In genomic region chr17:82238562-82239201, GRCh38 we compare ENCODE assay signal across 1 cellular context.
TF ChIP-seq lines count a peak whose summit lies in the region.

No MANE protein-coding gene starts in this region.

TF ChIP-seq in HepG2, 621 proteins besides CTCF, POLR2A, EP300 and RAD21 (continued from another document and continues in another):
- TF ChIP-seq ZNF367 (CRISPR knock-in tag; IDR thresholded peaks at IDR 0.05; ENCODE audit: borderline replicate concordance) (no peak), ZNF160 (CRISPR knock-in tag; IDR thresholded peaks at IDR 0.05) (no peak), GLI4 (CRISPR knock-in tag; IDR thresholded peaks at IDR 0.05; ENCODE audit: borderline replicate concordance) (no peak), POLR2G (IDR thresholded peaks at IDR 0.05; ENCODE audit: low read depth, low read length) (0 out of 2 replicates have a peak, but pooled peaks have one; percentile 18), WIZ (CRISPR knock-in tag; IDR thresholded peaks at IDR 0.05) (no peak), ZNF563 (CRISPR knock-in tag; IDR thresholded peaks at IDR 0.05) (0 out of 2 replicates have a peak, but pooled peaks have one; percentile 10), ZFP1 (CRISPR knock-in tag; IDR thresholded peaks at IDR 0.05) (no peak), UBTF (CRISPR knock-in tag; IDR thresholded peaks at IDR 0.05) (no peak), ZBTB7B (CRISPR knock-in tag; IDR thresholded peaks at IDR 0.05) (no peak), ZFP62 (CRISPR knock-in tag; IDR thresholded peaks at IDR 0.05) (no peak), ZNF839 (CRISPR knock-in tag; IDR thresholded peaks at IDR 0.05; ENCODE audit: borderline replicate concordance) (0 out of 2 replicates have a peak, but pooled peaks have one; percentile 43), SRSF1 (optimal IDR thresholded peaks at IDR 0.05; ENCODE audit: low read depth, low read length) (peak; percentile 12), ZNF543 (CRISPR knock-in tag; IDR thresholded peaks at IDR 0.05) (no peak), ELK4 (CRISPR knock-in tag; IDR thresholded peaks at IDR 0.05; ENCODE audit: borderline replicate concordance) (no peak), ETS1 (CRISPR knock-in tag; IDR thresholded peaks at IDR 0.05) (no peak), ZNF552 (CRISPR knock-in tag; IDR thresholded peaks at IDR 0.05; ENCODE audit: borderline replicate concordance) (no peak), ZNF275 (CRISPR knock-in tag; IDR thresholded peaks at IDR 0.05; ENCODE audit: borderline replicate concordance) (no peak), BCL6 (CRISPR knock-in tag; IDR thresholded peaks at IDR 0.05) (no peak), ZNF720 (CRISPR knock-in tag; IDR thresholded peaks at IDR 0.05) (0 out of 2 replicates have a peak, but pooled peaks have one; percentile 35), ZNF749 (CRISPR knock-in tag; IDR thresholded peaks at IDR 0.05; ENCODE audit: borderline replicate concordance) (0 out of 2 replicates have a peak, but pooled peaks have one; percentile 33), RXRA (CRISPR knock-in tag; IDR thresholded peaks at IDR 0.05) (peak; percentile 8; the same call in 1 of the 2 replicates), TRAFD1 (CRISPR knock-in tag; IDR thresholded peaks at IDR 0.05; ENCODE audit: borderline replicate concordance) (no peak), SAFB2 (CRISPR knock-in tag; IDR thresholded peaks at IDR 0.05; ENCODE audit: borderline replicate concordance, low read depth) (0 out of 2 replicates have a peak, but pooled peaks have one; percentile 23), IRX3 (CRISPR knock-in tag; IDR thresholded peaks at IDR 0.05; ENCODE audit: borderline replicate concordance, low read depth) (no peak), TMF1 (CRISPR knock-in tag; IDR thresholded peaks at IDR 0.05; ENCODE audit: low read depth) (0 out of 2 replicates have a peak, but pooled peaks have one; percentile 5), KDM1A (CRISPR knock-in tag; IDR thresholded peaks at IDR 0.05) (no peak), ZFY (CRISPR knock-in tag; IDR thresholded peaks at IDR 0.05) (no peak), JUNB (CRISPR knock-in tag; IDR thresholded peaks at IDR 0.05; ENCODE audit: borderline replicate concordance) (no peak), SIX4 (CRISPR knock-in tag; IDR thresholded peaks at IDR 0.05) (no peak), SNRNP70 (IDR thresholded peaks at IDR 0.05; ENCODE audit: low read depth, low read length) (no peak), ZNF652 (CRISPR knock-in tag; IDR thresholded peaks at IDR 0.05; ENCODE audit: borderline replicate concordance, low read depth) (no peak), PTBP1 (IDR thresholded peaks at IDR 0.05; ENCODE audit: low read depth, low read length, poor library complexity, severe bottlenecking) (peak; percentile 56), ZNF232 (CRISPR knock-in tag; IDR thresholded peaks at IDR 0.05; ENCODE audit: borderline replicate concordance) (no peak), GABPA (IDR thresholded peaks at IDR 0.05; ENCODE audit: low read depth, low read length) (no peak), GABPA (CRISPR knock-in tag; IDR thresholded peaks at IDR 0.05; ENCODE audit: low read depth) (no peak), CREB3 (CRISPR knock-in tag; IDR thresholded peaks at IDR 0.05) (no peak), PAF1 (CRISPR knock-in tag; IDR thresholded peaks at IDR 0.05) (0 out of 2 replicates have a peak, but pooled peaks have one; percentile 33), ETV5 (CRISPR knock-in tag; IDR thresholded peaks at IDR 0.05; ENCODE audit: borderline replicate concordance) (no peak), MEF2D (CRISPR knock-in tag; IDR thresholded peaks at IDR 0.05) (no peak), KMT2A (CRISPR knock-in tag; IDR thresholded peaks at IDR 0.05) (no peak), ZNF776 (CRISPR knock-in tag; IDR thresholded peaks at IDR 0.05) (0 out of 2 replicates have a peak, but pooled peaks have one; percentile 8), ZFP37 (CRISPR knock-in tag; IDR thresholded peaks at IDR 0.05; ENCODE audit: borderline replicate concordance) (0 out of 2 replicates have a peak, but pooled peaks have one; percentile 5), ZMYM4 (CRISPR knock-in tag; IDR thresholded peaks at IDR 0.05) (no peak), SCMH1 (CRISPR knock-in tag; IDR thresholded peaks at IDR 0.05; ENCODE audit: borderline replicate concordance) (no peak), ARID2 (CRISPR knock-in tag; IDR thresholded peaks at IDR 0.05; ENCODE audit: borderline replicate concordance) (peak; percentile 63; the same call in 1 of the 2 replicates), CBFB (CRISPR knock-in tag; IDR thresholded peaks at IDR 0.05) (no peak), PHF8 (CRISPR knock-in tag; IDR thresholded peaks at IDR 0.05) (no peak), ZNF83 (CRISPR knock-in tag; IDR thresholded peaks at IDR 0.05; ENCODE audit: borderline replicate concordance) (0 out of 2 replicates have a peak, but pooled peaks have one; percentile 5), GTF3A (CRISPR knock-in tag; conservative IDR thresholded peaks at IDR 0.05) (no peak), ZNF574 (CRISPR knock-in tag; IDR thresholded peaks at IDR 0.05) (peak; percentile 53; the same call in 1 of the 2 replicates), RBM22 (optimal IDR thresholded peaks at IDR 0.05; ENCODE audit: low read length) (peak; percentile 90), ATF1 (CRISPR knock-in tag; IDR thresholded peaks at IDR 0.05) (no peak), ZBTB38 (CRISPR knock-in tag; IDR thresholded peaks at IDR 0.05) (peak; percentile 98), ZBTB37 (CRISPR knock-in tag; IDR thresholded peaks at IDR 0.05) (0 out of 2 replicates have a peak, but pooled peaks have one; percentile 25), MLLT10 (CRISPR knock-in tag; IDR thresholded peaks at IDR 0.05) (no peak), U2AF1 (optimal IDR thresholded peaks at IDR 0.05; ENCODE audit: low read depth, low read length) (peak; percentile 27), ZBTB33 (CRISPR knock-in tag; IDR thresholded peaks at IDR 0.05) (peak; percentile 71; the same call in 1 of the 2 replicates), GATA4 (IDR thresholded peaks at IDR 0.05; ENCODE audit: borderline replicate concordance, low read depth) (no peak), KLF16 (CRISPR knock-in tag; IDR thresholded peaks at IDR 0.05) (no peak)
